Comparison of ENCODE assay signal across 9 cellular contexts in the genomic region with DNA sequence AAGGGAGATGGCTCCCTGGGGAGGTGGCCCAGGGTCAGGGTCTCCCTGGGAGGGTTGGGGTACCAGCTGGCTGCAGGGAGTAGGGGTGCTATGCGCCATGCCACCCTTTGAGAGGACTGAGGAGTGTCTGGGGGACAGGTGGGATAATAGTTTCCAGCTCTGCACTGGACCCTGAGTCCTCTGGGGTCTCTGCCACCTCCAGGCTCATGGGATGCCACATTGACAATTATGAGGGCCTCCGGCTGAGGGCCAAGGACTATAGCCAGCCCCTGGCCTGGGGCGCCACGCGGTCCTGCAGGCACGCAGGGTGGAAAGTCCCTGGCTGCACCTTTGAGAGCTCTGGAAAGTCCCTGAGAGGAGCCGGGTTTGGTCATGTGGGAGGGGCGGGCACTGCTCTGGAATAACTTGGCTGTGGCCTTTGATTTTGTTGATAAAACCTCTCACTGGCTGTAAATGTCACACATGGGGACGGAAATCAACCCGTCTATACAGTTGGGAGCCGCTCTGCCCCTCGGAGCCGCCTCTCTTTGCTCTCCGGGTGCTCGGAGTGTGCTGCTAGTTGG. TPM values are rescaled to one million over a fixed set of nuclear protein-coding genes. Genes with fewer than 3 reads are reported as not detected.
A peak's percentile ranks its signal among the peaks of the same experiment; 100 is the strongest.
DNase-seq lines count a peak whose midpoint lies in the region; ATAC-seq and TF ChIP-seq lines count a peak whose summit lies in the region.
"Had no signal": no experiment of that assay in that cellular context is flagged by ENCODE, and none has a peak within 500 bp of the region (broad histone marks: within the 10 kb centered on the region; RNA-seq: fewer than 3 reads in every experiment).

No MANE protein-coding gene starts in this region.

- intact Hi-C loops in IMR-90 (cut with micrococcal nuclease): no loop called here

- ATAC-seq in GM19438 (IDR thresholded peaks at IDR 0.05; ENCODE audit: low read depth, unreplicated experiment): peak; percentile 31
- ATAC-seq in IMR-90 (ENCODE audit: low read depth): peak; percentile 66

- H2AK9ac ChIP-seq in IMR-90 (replicated peaks; ENCODE audit: low read depth, low read length, poor library complexity): peak overlapping the region; percentile 93

- in situ Hi-C loops in IMR-90 (cut with MboI; ENCODE audit: low sequenced_read_pairs): no loop called here

- H3K27ac ChIP-seq in AG04450 (ENCODE audit: low read depth, low read length) (peak overlapping the region; percentile 92), IMR-90 (ENCODE audit: insufficient read depth, low read length) (no peak overlapping the region), smooth muscle cell (ENCODE audit: low read depth) (peak overlapping the region; percentile 88)
- H3K27ac ChIP-seq: neutrophil had no signal

- peak overlapping the region; percentile 10 for H2AK5ac ChIP-seq in IMR-90 (ENCODE audit: low read depth, low read length)

- dilution Hi-C loops in IMR-90 (cut with HindIII; ENCODE audit: low sequenced_read_pairs, unreplicated experiment): no loop called here

- H3K4me1 ChIP-seq in IMR-90 (ENCODE audit: control insufficient read depth, insufficient read depth, low read length): peaks cover 15% of the 10 kb centered on the region
- H3K4me1 ChIP-seq in smooth muscle cell (ENCODE audit: low read depth): peaks cover 4% of the 10 kb centered on the region

- no peak overlapping the region for H3K56ac ChIP-seq in IMR-90 (ENCODE audit: extremely low read depth, insufficient read depth, low read length)

- H4K5ac ChIP-seq in IMR-90 (ENCODE audit: low read depth, low read length): peak overlapping the region; percentile 22; the same call in 1 of the 2 replicates

- peak overlapping the region; percentile 74 for H2AFZ ChIP-seq in IMR-90 (replicated peaks; ENCODE audit: low read length, poor library complexity)
- no peak overlapping the region for H2AFZ ChIP-seq in smooth muscle cell (ENCODE audit: low read depth)

- peak overlapping the region; percentile 14; the same call in 1 of the 2 replicates for H2BK20ac ChIP-seq in IMR-90 (ENCODE audit: low read depth, low read length)

- TF ChIP-seq CTCF in AG04450 (IDR thresholded peaks at IDR 0.05; ENCODE audit: low read depth, low read length) (no peak), IMR-90 (conservative IDR thresholded peaks at IDR 0.05; ENCODE audit: low read depth, low read length) (no peak), smooth muscle cell (IDR thresholded peaks at IDR 0.05; ENCODE audit: borderline replicate concordance, insufficient read depth, poor library complexity, severe bottlenecking) (no peak)

- no peak overlapping the region for H2BK15ac ChIP-seq in IMR-90 (ENCODE audit: low read depth, low read length)

- TF ChIP-seq POLR2A in IMR-90 (IDR thresholded peaks at IDR 0.05; ENCODE audit: low read depth, low read length): no peak

- peaks cover 5 to 53% of the 10 kb centered on the region in 2 experiments for H3K79me1 ChIP-seq in IMR-90 (ENCODE audit: low read depth in 1 of 2, low read length in 2 of 2)

- 0 out of 2 replicates have a peak, but pooled peaks cover 10% of the 10 kb centered on the region for H3K9me1 ChIP-seq in IMR-90 (ENCODE audit: insufficient read depth, low read length)

- peak overlapping the region in 1 of 2 experiments; percentile 69; a peak in 1 of 4 replicates for H4K8ac ChIP-seq in IMR-90 (ENCODE audit: low read depth in 2 of 2, low read length in 2 of 2)

- peak overlapping the region; percentile 14; the same call in 1 of the 2 replicates for H2BK120ac ChIP-seq in IMR-90 (ENCODE audit: low read depth, low read length)

- peak overlapping the region; percentile 73 for H3K4ac ChIP-seq in IMR-90 (ENCODE audit: low read depth, low read length)

- no peaks in the 10 kb centered on the region; the same call in none of the 2 replicates for H4K20me1 ChIP-seq in IMR-90 (ENCODE audit: insufficient read depth, low read length)
- peaks cover 11% of the 10 kb centered on the region for H4K20me1 ChIP-seq in smooth muscle cell (ENCODE audit: low read depth)

- no peak for TF ChIP-seq RAD21 in IMR-90 (IDR thresholded peaks at IDR 0.05; ENCODE audit: low read length)

- no TSS peak for BruUV-seq in IMR-90 (replicated peaks; lab: Mats Ljungman, UMichigan)

- POLR2A ChIA-PET in AG04450 (lab: Yijun Ruan, JAX) (no interaction called here), IMR-90 (lab: Charles Lee; ENCODE audit: unreplicated experiment) (no interaction called here)

- H3K27me3 ChIP-seq in AG04450 (ENCODE audit: control insufficient read depth, insufficient read depth, low read length) (no peaks in the 10 kb centered on the region), IMR-90 (ENCODE audit: control insufficient read depth, insufficient read depth, low read length) (no peaks in the 10 kb centered on the region), smooth muscle cell (ENCODE audit: low read depth) (no peaks in the 10 kb centered on the region)
- H3K27me3 ChIP-seq: neutrophil had no signal

- no peak overlapping the region; the same call in 1 of the 2 replicates for H4K91ac ChIP-seq in IMR-90 (ENCODE audit: insufficient read depth, low read depth, low read length)

- H3K9me3 ChIP-seq in AG04450 (ENCODE audit: control insufficient read depth, insufficient read depth, low read length) (no peaks in the 10 kb centered on the region; the same call in 1 of the 2 replicates), IMR-90 (ENCODE audit: control insufficient read depth, insufficient read depth, low read length) (no peaks in the 10 kb centered on the region), smooth muscle cell (replicated peaks; ENCODE audit: low read depth) (no peaks in the 10 kb centered on the region)
- H3K9me3 ChIP-seq: neutrophil had no signal

- no peaks in the 10 kb centered on the region for H3K79me2 ChIP-seq in smooth muscle cell (ENCODE audit: low read depth)

- 71% methylated on average over 5 of the region's 15 CpGs; no CpG with 5 or more reads in 1 of the 2 experiments for WGBS in IMR-90 (ENCODE audit: extremely low coverage in 2 of 2, insufficient read length in 1 of 2), 2 experiments
- 65% methylated on average over 15 of the region's 15 CpGs for WGBS in smooth muscle cell (ENCODE audit: low lambda C conversion rate)

- peak overlapping the region; percentile 40; the same call in 1 of the 2 replicates for H3K18ac ChIP-seq in IMR-90 (ENCODE audit: low read depth, low read length)

- H3K36me3 ChIP-seq in IMR-90 (ENCODE audit: control insufficient read depth, insufficient read depth, low read length): peaks cover 19% of the 10 kb centered on the region
- no peaks in the 10 kb centered on the region for H3K36me3 ChIP-seq in smooth muscle cell (ENCODE audit: low read depth)

- peak overlapping the region; percentile 84 for H2BK5ac ChIP-seq in IMR-90 (ENCODE audit: low read depth, low read length, poor library complexity, severe bottlenecking)

- peak overlapping the region; percentile 17; the same call in 1 of the 2 replicates for H3K14ac ChIP-seq in IMR-90 (replicated peaks; ENCODE audit: low read depth, low read length)

- H3K4me2 ChIP-seq in IMR-90 (ENCODE audit: low read depth, low read length) (peak overlapping the region; percentile 25; the same call in 1 of the 2 replicates), smooth muscle cell (peak overlapping the region; percentile 37)

- H3K9ac ChIP-seq in IMR-90 (ENCODE audit: low read depth, low read length) (no peak overlapping the region), smooth muscle cell (ENCODE audit: low read depth) (peak overlapping the region; percentile 74)

- no peaks in the 10 kb centered on the region for H3F3A ChIP-seq in smooth muscle cell (ENCODE audit: low read depth)

- H3K4me3 ChIP-seq in AG04450 (ENCODE audit: low read depth, low read length): no peak overlapping the region
- H3K4me3 ChIP-seq in IMR-90 (ENCODE audit: insufficient read depth, low read depth, low read length): no peak overlapping the region
- no peak overlapping the region for H3K4me3 ChIP-seq in smooth muscle cell

- DNase-seq in AG04450 (ENCODE audit: low read depth, low spot score): peak; percentile 47
- peak; percentile 86 for DNase-seq in IMR-90
- DNase-seq in activated T-helper 1 cell treated with Interleukin-2 at 50 U/mL for 16 hours (ENCODE audit: low read depth): peak; percentile 60
- DNase-seq in germinal center (ENCODE audit: low spot score): peak; percentile 69
- peak; percentile 42 for DNase-seq in smooth muscle cell (lab: John Stamatoyannopoulos, UW; ENCODE audit: unreplicated experiment)
- DNase-seq in NCI-H1105 treated with DMSO at 0.1 percent for 48 hours (lab: John Stamatoyannopoulos, UW): no peak
- no peak for DNase-seq in NCI-H2107 treated with DMSO at 0.1 percent for 48 hours (lab: John Stamatoyannopoulos, UW; ENCODE audit: unreplicated experiment)

- no peak overlapping the region for H3K23ac ChIP-seq in IMR-90 (ENCODE audit: low read depth, low read length)

- CTCF ChIA-PET in AG04450 (lab: Charles Lee) (no interaction called here), IMR-90 (lab: Yijun Ruan, JAX) (interaction anchor here (0.6 to 0.9 kb wide), 2 partner anchors 11 to 42 kb away, joined by 3 to 6 read pairs; a partner anchor contains a TSS)

RNA-seq across cellular contexts. Expression of a gene that starts 16.0 kb away (rescaled TPM):
- 6.1 and 6.9 TPM in 2 replicates for polyA plus RNA-seq in AG04450 (2011; rRNA removed)
- 8.3 and 10.5 TPM in 2 replicates for polyA minus RNA-seq in AG04450 (2011; rRNA and poly(A)+ RNA removed)
- 5.8 and 6.6 TPM in 2 replicates for total RNA-seq in IMR-90 (2012; rRNA removed)
- 12.0 and 12.9 TPM in 2 replicates for polyA plus RNA-seq in IMR-90 (2012; rRNA removed)
- polyA plus RNA-seq in IMR-90 (2012; cell fraction: cytosol; rRNA removed): 11.5 and 13.1 TPM in 2 replicates
- polyA plus RNA-seq in IMR-90 (2012; cell fraction: nucleus; rRNA removed; ENCODE audit: low replicate concordance): 21.4 and 48.2 TPM in 2 replicates
- total RNA-seq in smooth muscle cell: 6.2 and 7.0 TPM in 2 replicates
- 15.9 and 18.0 TPM in 2 replicates for polyA plus RNA-seq in smooth muscle cell

RNA-seq across cellular contexts. Expression of a gene that starts 36.2 kb away (rescaled TPM):
- polyA plus RNA-seq in AG04450 (2011; rRNA removed) (445 and 453 TPM in 2 replicates), IMR-90 (2012; rRNA removed) (701 and 703 TPM in 2 replicates), smooth muscle cell (492 and 548 TPM in 2 replicates)
- polyA minus RNA-seq in AG04450 (2011; rRNA and poly(A)+ RNA removed): 160 and 189 TPM in 2 replicates
- total RNA-seq in IMR-90 (2012; rRNA removed) (279 and 538 TPM in 2 replicates), smooth muscle cell (304 and 306 TPM in 2 replicates)
- 514 and 713 TPM in 2 replicates for polyA plus RNA-seq in IMR-90 (2012; cell fraction: cytosol; rRNA removed)
- polyA plus RNA-seq in IMR-90 (2012; cell fraction: nucleus; rRNA removed; ENCODE audit: low replicate concordance): 248 and 634 TPM in 2 replicates

RNA-seq across cellular contexts. Expression of a gene that starts 42.2 kb away (rescaled TPM):
- 31.2 and 46.4 TPM in 2 replicates for polyA plus RNA-seq in AG04450 (2011; rRNA removed)
- polyA minus RNA-seq in AG04450 (2011; rRNA and poly(A)+ RNA removed): 44.6 and 69.4 TPM in 2 replicates
- total RNA-seq in IMR-90 (2012; rRNA removed): 65.1 and 72.2 TPM in 2 replicates
- 80.2 and 95.4 TPM in 2 replicates for polyA plus RNA-seq in IMR-90 (2012; rRNA removed)
- polyA plus RNA-seq in IMR-90 (2012; cell fraction: cytosol; rRNA removed): 49.2 and 116 TPM in 2 replicates
- 316 and 1,080 TPM in 2 replicates for polyA plus RNA-seq in IMR-90 (2012; cell fraction: nucleus; rRNA removed; ENCODE audit: low replicate concordance)
- total RNA-seq in smooth muscle cell: 70.5 and 103 TPM in 2 replicates
- polyA plus RNA-seq in smooth muscle cell: 105 and 109 TPM in 2 replicates

RNA-seq across cellular contexts. Expression of a gene that starts 42.7 kb away (rescaled TPM):
- polyA plus RNA-seq in AG04450 (2011; rRNA removed) (0.41 TPM in 1 of 2 replicates, not detected in the other), IMR-90 (2012; rRNA removed) (0.37 and 0.80 TPM in 2 replicates), smooth muscle cell (1.4 TPM in 1 of 2 replicates, not detected in the other)
- polyA minus RNA-seq in AG04450 (2011; rRNA and poly(A)+ RNA removed): not detected in 2 replicates
- total RNA-seq in IMR-90 (2012; rRNA removed) (not detected in 2 replicates), smooth muscle cell (not detected in 2 replicates)
- 0.35 TPM in 1 of 2 replicates, not detected in the other for polyA plus RNA-seq in IMR-90 (2012; cell fraction: cytosol; rRNA removed)
- 3.0 and 9.7 TPM in 2 replicates for polyA plus RNA-seq in IMR-90 (2012; cell fraction: nucleus; rRNA removed; ENCODE audit: low replicate concordance)

RNA-seq across cellular contexts. Expression of a gene that starts 49.7 kb away (rescaled TPM):
- polyA plus RNA-seq in AG04450 (2011; rRNA removed) (not detected in 2 replicates), IMR-90 (2012; rRNA removed) (0.12 TPM in 1 of 2 replicates, not detected in the other), smooth muscle cell (not detected in 2 replicates)
- polyA minus RNA-seq in AG04450 (2011; rRNA and poly(A)+ RNA removed): not detected in 2 replicates
- total RNA-seq in IMR-90 (2012; rRNA removed) (not detected in 2 replicates), smooth muscle cell (not detected in 2 replicates)
- not detected in 2 replicates for polyA plus RNA-seq in IMR-90 (2012; cell fraction: cytosol; rRNA removed)
- 1.7 and 4.3 TPM in 2 replicates for polyA plus RNA-seq in IMR-90 (2012; cell fraction: nucleus; rRNA removed; ENCODE audit: low replicate concordance)

Comparison
In these comparisons a context has a peak if more than half of its experiments do, and no peak if none do; other contexts are left out.
1. DNase-seq: peak in AG04450 (single experiment), IMR-90 (single experiment), activated T-helper 1 cell treated with Interleukin-2 at 50 U/mL for 16 hours (single experiment), germinal center (single experiment) and smooth muscle cell (single experiment); none in NCI-H1105 treated with DMSO at 0.1 percent for 48 hours (single experiment) and NCI-H2107 treated with DMSO at 0.1 percent for 48 hours (single experiment).